ENCODE assay signal across 8 cellular contexts in genomic region chr2:64049633-64050220, GRCh38.
DNase-seq lines count a peak whose midpoint lies in the region; ATAC-seq lines count a peak whose summit lies in the region.

No MANE protein-coding gene starts in this region.

- no peak overlapping the region for H3K27ac ChIP-seq in caudate nucleus (ENCODE audit: low read depth, low read length)

- DNase-seq in AG20443 (ENCODE audit: low spot score) (peak; percentile 74), NCI-H345 (lab: John Stamatoyannopoulos, UW) (peak; percentile 73), caudate nucleus (lab: John Stamatoyannopoulos, UW) (peak in 52 of 61 donors; percentile 3 to 83 (median 47)), left kidney (ENCODE audit: low read depth, low spot score) (peak; percentile 88)
- peak; percentile 42 to 61 (median 55) for DNase-seq in stimulated activated CD4-positive, alpha-beta T cell treated with anti-CD3 and anti-CD28 coated beads, TNF-alpha, amount 100 ng/mL, for 24 hours (ENCODE audit: low read depth in 3 of 3)

- ATAC-seq in GM18873 (IDR thresholded peaks at IDR 0.05; ENCODE audit: low FRiP score, unreplicated experiment) (peak; percentile 76), HG03139 (IDR thresholded peaks at IDR 0.05; ENCODE audit: unreplicated experiment) (peak; percentile 78)
- ATAC-seq in activated CD4-positive, CD25-positive, alpha-beta regulatory T cell treated with anti-CD3 and anti-CD28 coated beads, Interleukin-2, amount 50 U/mL, for 24 hours = peak; percentile 87 to 89
